In the genomic region with DNA sequence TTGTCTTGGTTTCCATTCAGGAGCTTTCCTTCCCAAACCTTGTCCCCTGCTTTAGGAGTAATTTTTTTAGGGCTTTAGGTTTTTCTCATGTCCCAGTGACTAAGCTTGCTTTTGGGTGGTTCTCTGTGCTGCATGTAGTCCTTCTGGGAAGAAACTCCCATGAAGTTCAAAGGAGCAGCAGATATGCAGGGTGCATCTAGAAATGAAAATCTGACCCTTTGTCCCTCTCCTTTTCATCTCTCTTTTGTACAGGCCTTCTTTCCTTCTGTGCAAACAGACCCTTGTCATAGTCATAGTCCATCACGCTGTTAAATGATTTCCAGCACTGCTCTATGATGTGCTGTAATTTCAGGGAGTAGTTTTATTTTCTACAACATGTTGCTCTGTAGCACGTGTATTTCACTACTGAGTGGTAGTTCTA, we compare ENCODE assay signal across 28 cellular contexts. TPM values are rescaled to one million over a fixed set of nuclear protein-coding genes. Genes with fewer than 3 reads are reported as not detected.
DNase-seq lines count a peak whose midpoint lies in the region; ATAC-seq, FAIRE-seq and TF ChIP-seq lines count a peak whose summit lies in the region.
"Had no signal": no experiment of that assay in that cellular context is flagged by ENCODE, and none has a peak within 500 bp of the region (broad histone marks: within the 10 kb centered on the region; RNA-seq: fewer than 3 reads in every experiment).

No MANE protein-coding gene starts in this region.

- peaks cover 17% of the 10 kb centered on the region for H3F3A ChIP-seq in SK-N-SH (replicated peaks; ENCODE audit: insufficient read depth)

- ATAC-seq in CD8-positive, alpha-beta T cell = no peak
- no peak for ATAC-seq in HG03521 (IDR thresholded peaks at IDR 0.05; ENCODE audit: unreplicated experiment)
- ATAC-seq: activated naive CD4-positive, alpha-beta T cell treated with anti-CD3 and anti-CD28 coated beads, Interleukin-2, amount 50 U/mL, for 72 hours; body of pancreas; heart right ventricle; left lobe of liver; stimulated activated memory B cell treated with anti-CD40 and anti-IgM and Interleukin-4, amounts not matched to agents 10 μg/mL and 1 μg/mL and 100 μg/mL, for 72 hours had no signal

- H3K79me2 ChIP-seq in astrocyte (ENCODE audit: insufficient read depth, low read length) (peaks cover 46% of the 10 kb centered on the region), SK-N-SH (ENCODE audit: insufficient read depth) (peaks cover 37% of the 10 kb centered on the region)

- H3K27me3 ChIP-seq in CD8-positive, alpha-beta T cell (ENCODE audit: insufficient read depth, low read length) = no peaks in the 10 kb centered on the region
- no peaks in the 10 kb centered on the region for H3K27me3 ChIP-seq in astrocyte (ENCODE audit: insufficient read depth, low read length)
- no peaks in the 10 kb centered on the region for H3K27me3 ChIP-seq in subcutaneous abdominal adipose tissue (ENCODE audit: control insufficient read depth in 5 of 5, insufficient read depth in 4 of 5, low read length in 5 of 5)
- H3K27me3 ChIP-seq in SK-N-SH (ENCODE audit: insufficient read depth) = no peaks in the 10 kb centered on the region
- H3K27me3 ChIP-seq: body of pancreas, heart right ventricle, SJCRH30, upper lobe of left lung had no signal

- H3K4me3 ChIP-seq in CD8-positive, alpha-beta T cell (ENCODE audit: low read depth, low read length) = no peak overlapping the region
- H3K4me3 ChIP-seq in astrocyte (ENCODE audit: insufficient read depth, low read depth, low read length) (no peak overlapping the region), subcutaneous abdominal adipose tissue (ENCODE audit: low read depth in 1 of 5, low read length in 5 of 5) (no peak overlapping the region), SK-N-SH (ENCODE audit: low read depth in 2 of 2, low read length in 1 of 2) (no peak overlapping the region)
- H3K4me3 ChIP-seq: body of pancreas, HAP-1, heart right ventricle, prostate gland, SJCRH30, skin epidermis, upper lobe of left lung had no signal

- WGBS in SK-N-SH (ENCODE audit: low lambda C conversion rate) = 93% methylated on average over 2 of the region's 2 CpGs

- peaks cover 2% of the 10 kb centered on the region for H3K9me3 Mint-ChIP-seq in CD8-positive, alpha-beta T cell
- peaks cover under 1% of the 10 kb centered on the region for H3K9me3 Mint-ChIP-seq in astrocyte (ENCODE audit: unreplicated experiment)
- H3K9me3 Mint-ChIP-seq: activated CD4-positive, alpha-beta T cell treated with anti-CD3 and anti-CD28 coated beads, Interleukin-2, amount 10 ng/mL, durations not matched to agents 24 days and 14 days; activated naive CD4-positive, alpha-beta T cell treated with anti-CD3 and anti-CD28 coated beads, Interleukin-2, amount 50 U/mL, for 72 hours; activated T-helper 1 cell treated with anti-CD3 and anti-CD28 coated beads, Interleukin-12 subunit alpha, Interleukin-12 subunit beta, Interleukin-2, Interleukin-4 antibody, amounts not matched to agents 30 ng/mL and 10 ng/mL and 1 ng/mL, durations not matched to agents 14 hours and 24 hours and 36 hours had no signal

- no peak for FAIRE-seq in astrocyte (lab: Jason Lieb, UNC)

- TF ChIP-seq CTCF in CD8-positive, alpha-beta T cell (IDR thresholded peaks at IDR 0.05) = no peak
- TF ChIP-seq CTCF in astrocyte (IDR thresholded peaks at IDR 0.05; ENCODE audit: insufficient read depth, low read depth, low read length) (no peak), SK-N-SH (IDR thresholded peaks at IDR 0.05) (no peak)

- POLR2A ChIA-PET in CD8-positive, alpha-beta T cell (lab: Charles Lee) = no interaction called here
- POLR2A ChIA-PET in SK-N-SH (lab: Yijun Ruan, JAX) = no interaction called here

- no peak for DNase-seq in CD8-positive, alpha-beta T cell
- DNase-seq in astrocyte (ENCODE audit: low read depth) (no peak), inferior parietal cortex (ENCODE audit: extremely low spot score) (peak; percentile 40), AG20443 (ENCODE audit: low spot score) (no peak), SK-N-SH (no peak)
- DNase-seq in activated CD4-positive, alpha-beta T cell treated with anti-CD3 and anti-CD28 coated beads for 48 hours = no peak
- DNase-seq: activated CD4-positive, alpha-beta T cell treated with anti-CD3 and anti-CD28 coated beads, Interleukin-2, amount 10 ng/mL, durations not matched to agents 24 days and 14 days; body of pancreas; cortex of kidney; DMS153; GDM1; heart right ventricle; IMR-90; NCI-H1417 treated with DMSO at 0.1 percent for 48 hours; NCI-H2107; SJCRH30; stimulated activated CD4-positive, alpha-beta T cell treated with anti-CD3 and anti-CD28 coated beads, Interleukin-2, amount 100 ng/mL, for 24 hours; upper lobe of left lung had no signal

- no peak overlapping the region for H3K4me3 Mint-ChIP-seq in CD8-positive, alpha-beta T cell
- H3K4me3 Mint-ChIP-seq in astrocyte (ENCODE audit: unreplicated experiment) = no peak overlapping the region
- H3K4me3 Mint-ChIP-seq: activated CD4-positive, alpha-beta T cell treated with anti-CD3 and anti-CD28 coated beads, Interleukin-2, amount 10 ng/mL, durations not matched to agents 24 days and 14 days; activated T-helper 1 cell treated with anti-CD3 and anti-CD28 coated beads, Interleukin-12 subunit alpha, Interleukin-12 subunit beta, Interleukin-2, Interleukin-4 antibody, amounts not matched to agents 30 ng/mL and 10 ng/mL and 1 ng/mL, durations not matched to agents 14 hours and 24 hours and 36 hours; CD14-positive monocyte; stimulated activated memory B cell treated with anti-CD40 and anti-IgM and Interleukin-4, amounts not matched to agents 10 μg/mL and 1 μg/mL and 100 μg/mL, for 72 hours had no signal

- H3K4me1 ChIP-seq in CD8-positive, alpha-beta T cell (ENCODE audit: insufficient read depth, low read length) = no peaks in the 10 kb centered on the region
- H3K4me1 ChIP-seq in astrocyte (ENCODE audit: insufficient read depth, low read length) = peaks cover 3% of the 10 kb centered on the region
- H3K4me1 ChIP-seq in subcutaneous abdominal adipose tissue (ENCODE audit: control insufficient read depth in 5 of 5, insufficient read depth in 5 of 5, low read length in 5 of 5) = peaks cover 0 to 19% (median 11%) of the 10 kb centered on the region in 5 donors
- H3K4me1 ChIP-seq in SK-N-SH (ENCODE audit: control insufficient read depth in 1 of 2, insufficient read depth in 2 of 2, low read depth in 1 of 2, low read length in 1 of 2) = peaks cover 0 to 20% of the 10 kb centered on the region in 2 experiments; a peak in 2 of 4 replicates
- H3K4me1 ChIP-seq: prostate gland had no signal

- H3K9me3 ChIP-seq in CD8-positive, alpha-beta T cell (ENCODE audit: low read length) = no peaks in the 10 kb centered on the region
- no peaks in the 10 kb centered on the region for H3K9me3 ChIP-seq in astrocyte (ENCODE audit: insufficient read depth, low read depth, low read length)
- H3K9me3 ChIP-seq in subcutaneous abdominal adipose tissue (ENCODE audit: control insufficient read depth in 5 of 5, low read length in 5 of 5) = no peaks in the 10 kb centered on the region
- no peaks in the 10 kb centered on the region for H3K9me3 ChIP-seq in SK-N-SH
- H3K9me3 ChIP-seq: body of pancreas, HAP-1, heart right ventricle, prostate gland, SJCRH30, upper lobe of left lung had no signal

- intact Hi-C loops in CD8-positive, alpha-beta T cell (cut with DNase I, micrococcal nuclease) = no loop called here

- H2AFZ ChIP-seq in astrocyte (ENCODE audit: low read depth, low read length) = no peak overlapping the region
- no peak overlapping the region for H2AFZ ChIP-seq in SK-N-SH (ENCODE audit: low read depth)

- TF ChIP-seq RAD21 in SK-N-SH (IDR thresholded peaks at IDR 0.05; ENCODE audit: low read length) = no peak

- H3K27ac Mint-ChIP-seq in CD8-positive, alpha-beta T cell = no peak overlapping the region
- H3K27ac Mint-ChIP-seq in astrocyte (ENCODE audit: unreplicated experiment) = no peak overlapping the region
- H3K27ac Mint-ChIP-seq: activated CD4-positive, alpha-beta T cell treated with anti-CD3 and anti-CD28 coated beads, Interleukin-2, amount 10 ng/mL, durations not matched to agents 24 days and 14 days; activated naive CD4-positive, alpha-beta T cell treated with anti-CD3 and anti-CD28 coated beads, Interleukin-2, amount 50 U/mL, for 72 hours; activated T-helper 1 cell treated with anti-CD3 and anti-CD28 coated beads, Interleukin-12 subunit alpha, Interleukin-12 subunit beta, Interleukin-2, Interleukin-4 antibody, amounts not matched to agents 30 ng/mL and 10 ng/mL and 1 ng/mL, durations not matched to agents 14 hours and 24 hours and 36 hours; CD14-positive monocyte; stimulated activated memory B cell treated with anti-CD40 and anti-IgM and Interleukin-4, amounts not matched to agents 10 μg/mL and 1 μg/mL and 100 μg/mL, for 72 hours had no signal

- no peaks in the 10 kb centered on the region for H3K9me2 ChIP-seq in SK-N-SH

- H3K36me3 Mint-ChIP-seq in CD8-positive, alpha-beta T cell = no peaks in the 10 kb centered on the region
- peaks cover 2% of the 10 kb centered on the region for H3K36me3 Mint-ChIP-seq in astrocyte (ENCODE audit: low read depth, unreplicated experiment)
- H3K36me3 Mint-ChIP-seq: activated naive CD4-positive, alpha-beta T cell treated with anti-CD3 and anti-CD28 coated beads, Interleukin-2, amount 50 U/mL, for 72 hours; CD14-positive monocyte; stimulated activated memory B cell treated with anti-CD40 and anti-IgM and Interleukin-4, amounts not matched to agents 10 μg/mL and 1 μg/mL and 100 μg/mL, for 72 hours had no signal

- H3K27me3 Mint-ChIP-seq in CD8-positive, alpha-beta T cell (ENCODE audit: low read depth) = no peaks in the 10 kb centered on the region
- H3K27me3 Mint-ChIP-seq in astrocyte (ENCODE audit: low read depth, unreplicated experiment) = no peaks in the 10 kb centered on the region
- H3K27me3 Mint-ChIP-seq: stimulated activated memory B cell treated with anti-CD40 and anti-IgM and Interleukin-4, amounts not matched to agents 10 μg/mL and 1 μg/mL and 100 μg/mL, for 72 hours had no signal

- H3K4me2 ChIP-seq in astrocyte (ENCODE audit: low read length) = peak overlapping the region; percentile 8
- H3K4me2 ChIP-seq in SK-N-SH = no peak overlapping the region

- H3K36me3 ChIP-seq in CD8-positive, alpha-beta T cell (ENCODE audit: insufficient read depth, low read length) = no peaks in the 10 kb centered on the region
- H3K36me3 ChIP-seq in astrocyte (ENCODE audit: insufficient read depth, low read length) (no peaks in the 10 kb centered on the region), subcutaneous abdominal adipose tissue (ENCODE audit: control insufficient read depth in 5 of 5, insufficient read depth in 5 of 5, low read length in 5 of 5) (peaks cover 0 to 2% (median 0%) of the 10 kb centered on the region in 5 donors), SK-N-SH (replicated peaks in 1 of 2; ENCODE audit: control insufficient read depth in 1 of 2, insufficient read depth in 2 of 2, low read length in 1 of 2) (peaks cover 0 to 2% of the 10 kb centered on the region in 2 experiments)
- H3K36me3 ChIP-seq: HAP-1, heart right ventricle, prostate gland, SJCRH30 had no signal

- no peak for TF ChIP-seq EP300 in SK-N-SH (IDR thresholded peaks at IDR 0.05; ENCODE audit: borderline replicate concordance in 1 of 2, low read depth in 1 of 2, low read length in 1 of 2)

- CTCF ChIA-PET in CD8-positive, alpha-beta T cell (lab: Charles Lee) = no interaction called here
- CTCF ChIA-PET in SK-N-SH (lab: Yijun Ruan, JAX) = interaction anchor here (1.0 to 3.5 kb wide), 2 partner anchors 19 to 64 kb away, joined by 3 to 13 read pairs; a partner anchor contains a TSS

- H4K20me1 ChIP-seq in astrocyte (ENCODE audit: insufficient read depth, low read length) = peaks cover 48% of the 10 kb centered on the region
- 0 out of 2 replicates have a peak, but pooled peaks cover 4% of the 10 kb centered on the region for H4K20me1 ChIP-seq in SK-N-SH (ENCODE audit: insufficient read depth)

- no peaks in the 10 kb centered on the region for H3K4me1 Mint-ChIP-seq in CD8-positive, alpha-beta T cell (ENCODE audit: low read depth)
- H3K4me1 Mint-ChIP-seq in astrocyte (ENCODE audit: low read depth, unreplicated experiment) = peaks cover 12% of the 10 kb centered on the region
- H3K4me1 Mint-ChIP-seq: activated CD4-positive, alpha-beta T cell treated with anti-CD3 and anti-CD28 coated beads, Interleukin-2, amount 10 ng/mL, durations not matched to agents 24 days and 14 days; CD14-positive monocyte; stimulated activated memory B cell treated with anti-CD40 and anti-IgM and Interleukin-4, amounts not matched to agents 10 μg/mL and 1 μg/mL and 100 μg/mL, for 72 hours had no signal

- H3K9ac ChIP-seq in astrocyte (ENCODE audit: low read length) (no peak overlapping the region), subcutaneous abdominal adipose tissue (ENCODE audit: low read length in 5 of 5) (no peak overlapping the region), SK-N-SH (no peak overlapping the region)

- peak overlapping the region; percentile 13 for H3K27ac ChIP-seq in CD8-positive, alpha-beta T cell (ENCODE audit: low read depth, low read length)
- H3K27ac ChIP-seq in astrocyte (ENCODE audit: low read depth, low read length) = no peak overlapping the region
- peak overlapping the region; percentile 55 for H3K27ac ChIP-seq in subcutaneous abdominal adipose tissue (ENCODE audit: low read depth, low read length)
- peak overlapping the region in 1 of 2 experiments; percentile 9; a peak in 1 of 4 replicates for H3K27ac ChIP-seq in SK-N-SH (ENCODE audit: low read depth in 2 of 2, low read length in 1 of 2)
- H3K27ac ChIP-seq: body of pancreas, prostate gland, SJCRH30, upper lobe of left lung had no signal

RNA-seq across cellular contexts. Expression of a gene that starts 20.4 kb away (rescaled TPM):
- under 1 TPM in 1 of 2 experiments, not detected in 1; 0.19 TPM for total RNA-seq in CD8-positive, alpha-beta T cell
- 29.1 and 34.3 TPM in 2 replicates for total RNA-seq in astrocyte
- polyA plus RNA-seq in SK-N-SH (2012; rRNA removed) = 14.5 and 16.1 TPM in 2 replicates
- 20.2 and 21.7 TPM in 2 replicates for polyA plus RNA-seq in SK-N-SH (2012; cell fraction: cytosol; rRNA removed)
- 15.0 and 30.9 TPM in 2 replicates for polyA plus RNA-seq in SK-N-SH (2012; cell fraction: nucleus; rRNA removed)

Comparison
In these comparisons a context has a peak if more than half of its experiments do, and no peak if none do; other contexts are left out.
1. RNA of a gene that starts 20.4 kb away (total RNA-seq): 29.1 to 34.3 TPM in astrocyte; 0.19 TPM in CD8-positive, alpha-beta T cell; every median in the first group is over 10 times any median in the second.